14 cellular contexts compared by ENCODE assay signal in the genomic region with DNA sequence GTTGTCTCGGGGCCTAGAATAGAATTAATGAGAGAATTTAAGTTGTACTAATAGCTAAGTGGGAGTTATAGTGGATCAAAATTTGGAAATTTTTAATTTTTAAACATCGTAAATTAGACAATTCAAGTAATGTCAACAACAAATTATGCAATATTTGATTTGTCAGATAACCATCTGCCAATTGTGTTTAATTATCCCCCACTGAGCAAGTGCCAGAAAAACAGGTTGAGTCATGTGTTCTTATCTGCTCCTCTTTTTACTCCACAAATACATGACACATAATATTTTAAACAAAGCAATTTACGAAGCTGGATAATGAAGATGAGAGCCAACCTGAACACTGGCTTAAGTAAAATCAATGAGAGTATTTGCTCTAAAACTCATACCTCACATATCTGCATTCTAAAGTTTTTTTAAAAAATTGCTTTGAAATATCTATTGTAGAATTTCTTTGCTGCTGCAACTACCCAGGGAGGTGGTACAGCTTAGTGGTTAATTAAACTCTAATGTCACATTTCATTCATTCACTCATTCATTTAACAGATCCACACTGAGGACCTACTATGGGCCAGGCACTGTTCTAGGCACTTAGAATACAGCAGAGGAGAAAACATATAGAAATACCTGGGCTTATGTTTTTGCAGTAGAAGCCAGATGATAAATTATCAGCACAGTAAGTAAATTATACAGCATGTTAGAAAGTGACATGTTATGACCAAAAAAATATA. TPM values are rescaled to one million over a fixed set of nuclear protein-coding genes. Genes with fewer than 3 reads are reported as not detected.
DNase-seq lines count a peak whose midpoint lies in the region; ATAC-seq, FAIRE-seq and TF ChIP-seq lines count a peak whose summit lies in the region.
"Had no signal": no experiment of that assay in that cellular context is flagged by ENCODE, and none has a peak within 500 bp of the region (broad histone marks: within the 10 kb centered on the region; RNA-seq: fewer than 3 reads in every experiment).

No MANE protein-coding gene starts in this region.

- POLR2A ChIA-PET in A549 (lab: Yijun Ruan, JAX): no interaction called here
- POLR2A ChIA-PET in CD4-positive, alpha-beta T cell (lab: Charles Lee): no interaction called here

- H4K8ac ChIP-seq in trophoblast cell (ENCODE audit: low read depth, low read length): no peak overlapping the region

- H2BK5ac ChIP-seq in trophoblast cell (ENCODE audit: low read depth, low read length, poor library complexity): no peak overlapping the region

- no peak for ATAC-seq in A549
- ATAC-seq in CD4-positive, alpha-beta T cell (ENCODE audit: poor library complexity): no peak
- ATAC-seq in GM23338: no peak

- no peak overlapping the region for H3K18ac ChIP-seq in trophoblast cell (ENCODE audit: low read length)

- TF ChIP-seq EP300 in A549 (IDR thresholded peaks at IDR 0.05): no peak

- no peaks in the 10 kb centered on the region for H3K27me3 Mint-ChIP-seq in CD4-positive, alpha-beta T cell
- peaks cover 11% of the 10 kb centered on the region for H3K27me3 Mint-ChIP-seq in GM23338 (ENCODE audit: insufficient read depth, low read depth, poor library complexity)
- H3K27me3 Mint-ChIP-seq: activated CD8-positive, alpha-beta T cell treated with anti-CD3 and anti-CD28 coated beads for 36 hours had no signal

- TF ChIP-seq RAD21 in A549 (conservative IDR thresholded peaks at IDR 0.05 in 1 of 2, IDR thresholded peaks at IDR 0.05 in 1 of 2): no peak

- no peaks in the 10 kb centered on the region for H3K9me3 ChIP-seq in A549
- H3K9me3 ChIP-seq in fibroblast of lung (ENCODE audit: control insufficient read depth, insufficient read depth, low read depth, low read length): no peaks in the 10 kb centered on the region
- H3K9me3 ChIP-seq in CD4-positive, alpha-beta T cell (ENCODE audit: control insufficient read depth, low read length): no peaks in the 10 kb centered on the region
- H3K9me3 ChIP-seq in trophoblast cell (ENCODE audit: insufficient read depth, low read depth, low read length): no peaks in the 10 kb centered on the region
- H3K9me3 ChIP-seq: uterus had no signal

- no peak overlapping the region for H3K4ac ChIP-seq in trophoblast cell (ENCODE audit: low read depth, low read length)

- H3K4me2 ChIP-seq in A549 (peak overlapping the region; percentile 38), fibroblast of lung (ENCODE audit: extremely low read depth, insufficient read depth, low read length) (no peak overlapping the region), trophoblast cell (ENCODE audit: low read length) (no peak overlapping the region), GM23338 (no peak overlapping the region)

- H3K27ac ChIP-seq in A549 (peak overlapping the region in 1 of 2 experiments; percentile 87; a peak in 2 of 6 replicates), fibroblast of lung (ENCODE audit: insufficient read depth, low read length) (no peak overlapping the region), trophoblast cell (ENCODE audit: low read depth, low read length) (no peak overlapping the region), GM23338 (ENCODE audit: low read depth) (no peak overlapping the region)
- no peak overlapping the region for H3K27ac ChIP-seq in CD4-positive, alpha-beta T cell (ENCODE audit: low read depth, low read length)
- H3K27ac ChIP-seq: HL-60 had no signal

- H4K91ac ChIP-seq in trophoblast cell (ENCODE audit: low read depth, low read length): no peak overlapping the region

- H2AK5ac ChIP-seq in trophoblast cell (ENCODE audit: low read length): no peak overlapping the region

- no peaks in the 10 kb centered on the region for H3K9me3 Mint-ChIP-seq in CD4-positive, alpha-beta T cell
- no peaks in the 10 kb centered on the region for H3K9me3 Mint-ChIP-seq in GM23338
- H3K9me3 Mint-ChIP-seq: activated CD8-positive, alpha-beta T cell treated with anti-CD3 and anti-CD28 coated beads for 36 hours; activated naive CD4-positive, alpha-beta T cell treated with anti-CD3 and anti-CD28 coated beads for 36 hours had no signal

- no peak overlapping the region for H2BK120ac ChIP-seq in trophoblast cell (ENCODE audit: insufficient read depth, low read length, poor library complexity)

- intact Hi-C loops in CD4-positive, alpha-beta T cell (cut with DNase I, micrococcal nuclease): loop anchor here in 1 of 2 experiments (5.0 kb wide), 1 partner anchor 320 kb away; no protein-coding TSS in a partner anchor

- H3K27me3 ChIP-seq in fibroblast of lung (ENCODE audit: control insufficient read depth, insufficient read depth, low read length) (no peaks in the 10 kb centered on the region), trophoblast cell (ENCODE audit: insufficient read depth, low read length) (no peaks in the 10 kb centered on the region), GM23338 (ENCODE audit: insufficient read depth) (no peaks in the 10 kb centered on the region)
- no peaks in the 10 kb centered on the region for H3K27me3 ChIP-seq in CD4-positive, alpha-beta T cell (ENCODE audit: control insufficient read depth, insufficient read depth, low read length)
- H3K27me3 ChIP-seq: uterus had no signal

- TF ChIP-seq POLR2A in A549 (IDR thresholded peaks at IDR 0.05; ENCODE audit: low read length): no peak

- FAIRE-seq in A549 (lab: Jason Lieb, UNC): no peak

- H3K23ac ChIP-seq in trophoblast cell (ENCODE audit: low read length): no peak overlapping the region

- H3K36me3 ChIP-seq in fibroblast of lung (ENCODE audit: control insufficient read depth, insufficient read depth, low read length) (peaks cover 2% of the 10 kb centered on the region), trophoblast cell (ENCODE audit: control insufficient read depth in 1 of 2, insufficient read depth in 2 of 2, low read length in 2 of 2) (no peaks in the 10 kb centered on the region), GM23338 (ENCODE audit: insufficient read depth) (no peaks in the 10 kb centered on the region)
- H3K36me3 ChIP-seq: uterus had no signal

- H3K4me1 ChIP-seq in A549 (peaks cover 44% of the 10 kb centered on the region), fibroblast of lung (ENCODE audit: control insufficient read depth, extremely low read depth, insufficient read depth, low read length) (peaks cover 21% of the 10 kb centered on the region), trophoblast cell (ENCODE audit: control insufficient read depth in 1 of 2, insufficient read depth in 2 of 2, low read length in 2 of 2) (no peaks in the 10 kb centered on the region), GM23338 (ENCODE audit: insufficient read depth) (peaks cover 19% of the 10 kb centered on the region)

- H3K36me3 Mint-ChIP-seq in CD4-positive, alpha-beta T cell (ENCODE audit: low read depth): peaks cover 51% of the 10 kb centered on the region
- no peaks in the 10 kb centered on the region; the same call in 2 of the 3 replicates for H3K36me3 Mint-ChIP-seq in GM23338 (ENCODE audit: low read depth)

- no peak overlapping the region for H3K27ac Mint-ChIP-seq in CD4-positive, alpha-beta T cell
- H3K27ac Mint-ChIP-seq in GM23338: no peak overlapping the region
- H3K27ac Mint-ChIP-seq: activated CD8-positive, alpha-beta T cell treated with anti-CD3 and anti-CD28 coated beads for 36 hours; activated naive CD4-positive, alpha-beta T cell treated with anti-CD3 and anti-CD28 coated beads for 36 hours had no signal

- TF ChIP-seq CTCF in A549 (IDR thresholded peaks at IDR 0.05): no peak
- TF ChIP-seq CTCF in fibroblast of lung (conservative IDR thresholded peaks at IDR 0.05 in 1 of 2, IDR thresholded peaks at IDR 0.05 in 1 of 2; ENCODE audit: low read depth in 1 of 2, low read length in 2 of 2): no peak
- TF ChIP-seq CTCF in CD4-positive, alpha-beta T cell (IDR thresholded peaks at IDR 0.05): no peak
- TF ChIP-seq CTCF in GM23338 (conservative IDR thresholded peaks at IDR 0.05; ENCODE audit: low read depth in 2 of 2): no peak

- 36% methylated on average over 3 of the region's 3 CpGs for WGBS in A549 (ENCODE audit: missing lambda C conversion rate)
- WGBS in trophoblast cell (ENCODE audit: extremely low coverage, insufficient coverage, insufficient read length): no CpG with 5 or more reads among the region's 3 CpGs

- no peak overlapping the region for H2BK12ac ChIP-seq in trophoblast cell (ENCODE audit: low read length)

- H3K4me3 ChIP-seq in A549 (no peak overlapping the region), fibroblast of lung (replicated peaks in 1 of 4; ENCODE audit: control extremely low read depth in 1 of 4, insufficient read depth in 1 of 4, low read depth in 3 of 4, low read length in 4 of 4) (no peak overlapping the region), trophoblast cell (ENCODE audit: low read depth, low read length) (no peak overlapping the region), GM23338 (no peak overlapping the region)
- H3K4me3 ChIP-seq: uterus had no signal

- H4K12ac ChIP-seq in trophoblast cell (ENCODE audit: low read depth, low read length): no peak overlapping the region

- no peak overlapping the region for H3K4me3 Mint-ChIP-seq in CD4-positive, alpha-beta T cell
- no peak overlapping the region for H3K4me3 Mint-ChIP-seq in GM23338
- H3K4me3 Mint-ChIP-seq: activated CD8-positive, alpha-beta T cell treated with anti-CD3 and anti-CD28 coated beads for 36 hours; activated naive CD4-positive, alpha-beta T cell treated with anti-CD3 and anti-CD28 coated beads for 36 hours had no signal

- H3K4me1 Mint-ChIP-seq in CD4-positive, alpha-beta T cell (ENCODE audit: low read depth): no peaks in the 10 kb centered on the region
- H3K4me1 Mint-ChIP-seq in GM23338: peaks cover 17% of the 10 kb centered on the region

- H3K79me1 ChIP-seq in trophoblast cell (ENCODE audit: low read length): peaks cover 2% of the 10 kb centered on the region

- H4K20me1 ChIP-seq in fibroblast of lung (ENCODE audit: control insufficient read depth, extremely low read depth, insufficient read depth, low read length) (no peaks in the 10 kb centered on the region), GM23338 (replicated peaks; ENCODE audit: insufficient read depth) (no peaks in the 10 kb centered on the region)

- CTCF ChIA-PET in A549 (lab: Yijun Ruan, JAX): interaction anchor here (0.6 to 2.8 kb wide), 7 partner anchors 8 to 421 kb away, joined by 3 to 17 read pairs (median 3); partner anchors contain the start of gene MAP3K5
- CTCF ChIA-PET in CD4-positive, alpha-beta T cell (lab: Charles Lee): interaction anchor here (1.6 kb wide), 2 partner anchors 26 to 185 kb away, joined by 3 to 10 read pairs; partner anchors contain the start of gene MAP3K5

- H3K79me2 ChIP-seq in fibroblast of lung (ENCODE audit: control insufficient read depth, insufficient read depth, low read length): no peaks in the 10 kb centered on the region
- H3K79me2 ChIP-seq in trophoblast cell (ENCODE audit: control insufficient read depth, insufficient read depth, low read length, poor library complexity): no peaks in the 10 kb centered on the region
- no peaks in the 10 kb centered on the region for H3K79me2 ChIP-seq in GM23338 (replicated peaks; ENCODE audit: insufficient read depth)

- no peak overlapping the region for H3K14ac ChIP-seq in trophoblast cell (ENCODE audit: low read length)

- H3K9me2 ChIP-seq in GM23338 (ENCODE audit: insufficient read depth): no peaks in the 10 kb centered on the region

- H3K9ac ChIP-seq in fibroblast of lung (ENCODE audit: insufficient read depth, low read length) (no peak overlapping the region), trophoblast cell (ENCODE audit: low read length) (no peak overlapping the region)

- DNase-seq in A549 (ENCODE audit: low read depth in 1 of 2, low spot score in 1 of 2) (no peak), HT-29 (ENCODE audit: low spot score) (peak; percentile 64), NCI-H774 (lab: John Stamatoyannopoulos, UW) (peak; percentile 22), fibroblast of lung (ENCODE audit: low read depth in 2 of 2) (peak; percentile 37 to 66), trophoblast cell (no peak), globus pallidus (ENCODE audit: low spot score) (no peak), GM23338 (ENCODE audit: low spot score) (no peak)
- no peak for DNase-seq in CD4-positive, alpha-beta T cell
- DNase-seq: cortex of kidney, foreskin melanocyte had no signal

- H2AFZ ChIP-seq in fibroblast of lung (ENCODE audit: low read length): no peak overlapping the region
- no peak overlapping the region for H2AFZ ChIP-seq in trophoblast cell (ENCODE audit: insufficient read depth, low read length, poor library complexity)
- H2AFZ ChIP-seq in GM23338: no peak overlapping the region

- no peaks in the 10 kb centered on the region for H3F3A ChIP-seq in GM23338 (replicated peaks; ENCODE audit: low read depth)

RNA-seq across cellular contexts. Expression of gene MAP7, which starts 57.1 kb away (rescaled TPM):
- polyA plus RNA-seq in A549 (2011; rRNA removed): 49.0 and 64.5 TPM in 2 replicates
- polyA plus RNA-seq in A549 (2012; cell fraction: cytosol; rRNA removed): 36.9 and 38.4 TPM in 2 replicates
- 41.6 and 44.1 TPM in 2 replicates for polyA plus RNA-seq in A549 (2012; cell fraction: nucleus; rRNA removed)
- polyA plus RNA-seq in A549 (2017; fragmentation: RNase III; extraction: RNeasy Plus Mini Kit Qiagen cat#74134 plus additional on column Dnase treatment): 49.5 to 65.0 TPM (median 60.6 TPM) in 3 replicates
- polyA minus RNA-seq in A549 (2011; rRNA and poly(A)+ RNA removed): 27.1 and 28.1 TPM in 2 replicates
- 42.1 and 44.6 TPM in 2 replicates for total RNA-seq in HT-29 (2014; rRNA removed; shearing (Covaris generic))
- 0.77 and 1.5 TPM in 2 replicates for total RNA-seq in fibroblast of lung
- 0.34 and 0.40 TPM in 2 replicates for polyA plus RNA-seq in fibroblast of lung
- polyA plus RNA-seq in fibroblast of lung (2012): 0.41 and 0.43 TPM in 2 replicates
- 0.35 TPM in 1 of 2 replicates, not detected in the other for polyA minus RNA-seq in fibroblast of lung (ENCODE audit: low replicate concordance)
- under 1 TPM; 0.45 to 0.49 TPM for total RNA-seq in CD4-positive, alpha-beta T cell
- 58.6 and 61.6 TPM in 2 replicates for polyA plus RNA-seq in trophoblast cell (2013)
- 47.8 and 49.2 TPM in 2 replicates for total RNA-seq in GM23338 (2014; rRNA removed; shearing (Covaris generic))
- polyA plus RNA-seq in GM23338 (2016; fragmentation: Nextera tagmentation; extraction: Ambion mirVana): 43.2 and 44.7 TPM in 2 replicates

Comparison
In these comparisons a context has a peak if more than half of its experiments do, and no peak if none do; other contexts are left out.
1. DNase-seq: peak in HT-29 (single experiment), NCI-H774 (single experiment) and fibroblast of lung (2 of 2); none in A549 (0 of 2), CD4-positive, alpha-beta T cell (0 of 10), trophoblast cell (0 of 2), globus pallidus (single experiment) and GM23338 (single experiment).
2. RNA of gene MAP7, which starts 57.1 kb away (total RNA-seq): 47.8 to 49.2 TPM in GM23338 and 42.1 to 44.6 TPM in HT-29; 0.77 to 1.5 TPM in fibroblast of lung and 0.45 to 0.49 TPM in CD4-positive, alpha-beta T cell; every median in the first group is over 10 times any median in the second.